Comparison of ENCODE assay signal across 22 cellular contexts in genomic region chr1:193179094-193179493, GRCh38. TPM values are rescaled to one million over a fixed set of nuclear protein-coding genes. Genes with fewer than 3 reads are reported as not detected.
"Had no signal": no experiment of that assay in that cellular context is flagged by ENCODE, and none has a peak within 500 bp of the region (broad histone marks: within the 10 kb centered on the region; RNA-seq: fewer than 3 reads in every experiment).

No MANE protein-coding gene starts in this region.

- ATAC-seq: activated T-helper 17 cell treated with anti-CD3 and anti-CD28 coated beads, Interleukin-2, amount 50 U/mL, for 72 hours; foreskin keratinocyte had no signal

- H3K4me3 Mint-ChIP-seq: activated naive CD8-positive, alpha-beta T cell; activated T-cell treated with anti-CD3 and anti-CD28 coated beads, Interleukin-2, amount 50 U/mL, for 24 hours; activated T-helper 17 cell treated with anti-CD3 and anti-CD28 coated beads, Interleukin-2, amount 50 U/mL, for 72 hours; neural crest cell; type B pancreatic cell had no signal

- H3K9me3 Mint-ChIP-seq: activated T-cell treated with anti-CD3 and anti-CD28 coated beads, Interleukin-2, amount 50 U/mL, for 24 hours; neural crest cell had no signal

- H3K27ac Mint-ChIP-seq: activated T-cell treated with anti-CD3 and anti-CD28 coated beads, Interleukin-2, amount 50 U/mL, for 24 hours; activated T-helper 17 cell treated with anti-CD3 and anti-CD28 coated beads, Interleukin-2, amount 50 U/mL, for 72 hours; progenitor cell of endocrine pancreas; type B pancreatic cell had no signal

- H3K4me3 ChIP-seq: adrenal gland, ascending aorta, coronary artery, spleen, thoracic aorta, vagina had no signal

- H3K36me3 ChIP-seq: adrenal gland, ascending aorta, spleen, thoracic aorta, vagina, WERI-Rb-1 had no signal

- H3K27me3 Mint-ChIP-seq: activated naive CD8-positive, alpha-beta T cell; activated T-cell treated with anti-CD3 and anti-CD28 coated beads, Interleukin-2, amount 50 U/mL, for 24 hours; activated T-helper 17 cell treated with anti-CD3 and anti-CD28 coated beads, Interleukin-2, amount 50 U/mL, for 72 hours; progenitor cell of endocrine pancreas; type B pancreatic cell had no signal

- DNase-seq: activated CD4-positive, alpha-beta T cell treated with anti-CD3 and anti-CD28 coated beads for 1 hour; activated CD4-positive, alpha-beta T cell treated with anti-CD3 and anti-CD28 coated beads, Interleukin-2, amount 50 U/mL, for 1 hour; activated CD8-positive, alpha-beta memory T cell treated with anti-CD3 and anti-CD28 coated beads for 24 hours; activated CD8-positive, alpha-beta memory T cell treated with anti-CD3 and anti-CD28 coated beads, Interleukin-2, amount 50 U/mL, for 4 hours; activated T-cell treated with anti-CD3 and anti-CD28 coated beads, Interleukin-2, amount 50 U/mL, for 24 hours; adrenal gland; central memory CD4-positive, alpha-beta T cell; foreskin keratinocyte; hippocampal formation; spleen; stimulated activated CD4-positive, alpha-beta T cell treated with anti-CD3 and anti-CD28 coated beads, Interleukin-4, amount 100 ng/mL, for 1 hour; stimulated activated naive CD4-positive, alpha-beta T cell; WERI-Rb-1 had no signal

- H3K4me1 ChIP-seq: foreskin keratinocyte had no signal

- H3K27ac ChIP-seq: adrenal gland, ascending aorta, coronary artery, foreskin keratinocyte, spleen, thoracic aorta, vagina, WERI-Rb-1 had no signal

- H3K27me3 ChIP-seq: adrenal gland, ascending aorta, foreskin keratinocyte, spleen, vagina had no signal

- H3K9me3 ChIP-seq: adrenal gland, ascending aorta, spleen, thoracic aorta, vagina had no signal

RNA-seq across cellular contexts. Expression of gene B3GALT2, which starts 7.3 kb away (rescaled TPM):
- total RNA-seq: ascending aorta, foreskin keratinocyte had no signal
- polyA plus RNA-seq: foreskin keratinocyte had no signal
